ENCODE assay signal across 8 cellular contexts in genomic region chr4:141133146-141134006, GRCh38. TPM values are rescaled to one million over a fixed set of nuclear protein-coding genes. Genes with fewer than 3 reads are reported as not detected.
DNase-seq lines count a peak whose midpoint lies in the region; TF ChIP-seq lines count a peak whose summit lies in the region.

Gene RNF150, minus strand, starts transcription at chr4:141133469.

- H2AFZ ChIP-seq in SK-N-SH (ENCODE audit: low read depth) = peak within 1 kb of the TSS; percentile 79

- peaks cover 19% of the 10 kb centered on the region for H4K20me1 ChIP-seq in SK-N-SH (ENCODE audit: insufficient read depth)

- peaks cover 6 to 27% (median 10%) of the 10 kb centered on the region in 3 donors for H3K27me3 Mint-ChIP-seq in immature natural killer cell (ENCODE audit: low read depth in 3 of 3)

- H3K9me2 ChIP-seq in SK-N-SH = no peaks in the 10 kb centered on the region

- H3K27ac ChIP-seq in SK-N-SH (ENCODE audit: low read depth in 2 of 2, low read length in 1 of 2) = peak within 1 kb of the TSS; percentile 53 to 95

- WGBS in SK-N-SH (ENCODE audit: low lambda C conversion rate) = 2% methylated on average over 11 of the region's 50 CpGs

- no peaks in the 10 kb centered on the region for H3K9me3 ChIP-seq in SK-N-SH

- peak within 1 kb of the TSS; percentile 83 for H3K9ac ChIP-seq in SK-N-SH

- peaks cover 8% of the 10 kb centered on the region in 2 donors for H3K4me1 Mint-ChIP-seq in immature natural killer cell

- H3K4me3 Mint-ChIP-seq in immature natural killer cell = peak within 1 kb of the TSS; percentile 69 to 81 (median 76)

- H3K4me1 ChIP-seq in SK-N-SH (ENCODE audit: control insufficient read depth in 1 of 2, insufficient read depth in 2 of 2, low read depth in 1 of 2, low read length in 1 of 2) = peaks cover 0 to 16% of the 10 kb centered on the region in 2 experiments; a peak in 2 of 4 replicates

- no peaks in the 10 kb centered on the region for H3K27me3 ChIP-seq in SK-N-SH (ENCODE audit: insufficient read depth)

- H3K27ac Mint-ChIP-seq in immature natural killer cell = no peak within 1 kb of the TSS

- no peaks in the 10 kb centered on the region for H3K36me3 ChIP-seq in SK-N-SH (replicated peaks in 1 of 2; ENCODE audit: control insufficient read depth in 1 of 2, insufficient read depth in 2 of 2, low read length in 1 of 2)

- H3K4me2 ChIP-seq in SK-N-SH = peak within 1 kb of the TSS; percentile 84

- H3F3A ChIP-seq in SK-N-SH (replicated peaks; ENCODE audit: insufficient read depth) = no peaks in the 10 kb centered on the region

- H3K9me3 Mint-ChIP-seq in immature natural killer cell = peaks cover 0 to 4% (median 0%) of the 10 kb centered on the region in 6 donors

- CTCF ChIA-PET in SK-N-SH (lab: Yijun Ruan, JAX) = interaction anchor here (0.6 to 9.1 kb wide), 74 partner anchors 10 to 784 kb away, joined by 3 to 217 read pairs (median 5); partner anchors contain the start of genes CLGN and ELMOD2

- H3K79me2 ChIP-seq in SK-N-SH (ENCODE audit: insufficient read depth) = peaks cover 42% of the 10 kb centered on the region

- peaks cover 0 to 4% (median 0%) of the 10 kb centered on the region in 3 donors for H3K36me3 Mint-ChIP-seq in immature natural killer cell

- TF ChIP-seq RAD21 in SK-N-SH (IDR thresholded peaks at IDR 0.05; ENCODE audit: low read length) = peak; percentile 98

- H3K4me3 ChIP-seq in GM08714 (ENCODE audit: low read length) (peak within 1 kb of the TSS; percentile 52; the same call in 1 of the 2 replicates), HFF-Myc (replicated peaks; ENCODE audit: low read depth, low read length) (peak within 1 kb of the TSS; percentile 85), SK-N-SH (ENCODE audit: low read depth in 2 of 2, low read length in 1 of 2) (peak within 1 kb of the TSS; percentile 80 to 97), skeletal muscle cell (ENCODE audit: low read depth, low read length) (peak within 1 kb of the TSS; percentile 80)

- POLR2A ChIA-PET in SK-N-SH (lab: Yijun Ruan, JAX) = interaction anchor here (0.6 to 4.5 kb wide), 16 partner anchors 22 to 505 kb away, joined by 3 to 41 read pairs (median 6); partner anchors contain the start of gene TBC1D9

- peak; percentile 79 for TF ChIP-seq CTCF in HFF-Myc (IDR thresholded peaks at IDR 0.05; ENCODE audit: low read depth, low read length, missing control alignments)
- peak; percentile 91 for TF ChIP-seq CTCF in SK-N-SH (IDR thresholded peaks at IDR 0.05)

- TF ChIP-seq EP300 in SK-N-SH (IDR thresholded peaks at IDR 0.05; ENCODE audit: borderline replicate concordance in 1 of 2, low read depth in 1 of 2, low read length in 1 of 2) = 0 out of 4 replicates have a peak, but pooled peaks of 1 of the 2 experiments have one; percentile 16

- DNase-seq in HFF-Myc (ENCODE audit: extremely low read depth, low read depth) (peak; percentile 90), NCI-H1048 (lab: John Stamatoyannopoulos, UW) (peak; percentile 76), SK-N-SH (peak; percentile 87), cerebellar cortex (ENCODE audit: low spot score) (peak; percentile 97), immature natural killer cell (peak in 1 of 3 donors; percentile 2), skeletal muscle cell (ENCODE audit: low read depth) (peak; percentile 79), GOT3 (lab: John Stamatoyannopoulos, UW) (no peak)

TF ChIP-seq in SK-N-SH, 30 proteins besides CTCF, POLR2A, EP300 and RAD21 (continues in another document):
- peak; percentile 72 for TF ChIP-seq GABPA (IDR thresholded peaks at IDR 0.05; ENCODE audit: low read depth)
- TF ChIP-seq JUND (IDR thresholded peaks at IDR 0.05) = no peak
- TF ChIP-seq RFX5 (IDR thresholded peaks at IDR 0.05; ENCODE audit: low read length) = no peak; the same call in 1 of the 2 replicates
- no peak for TF ChIP-seq TEAD4 (IDR thresholded peaks at IDR 0.05; ENCODE audit: borderline replicate concordance, insufficient read depth)
- peak; percentile 58; the same call in 1 of the 2 replicates for TF ChIP-seq MAX (IDR thresholded peaks at IDR 0.05; ENCODE audit: low read depth)
- peak; percentile 93 for TF ChIP-seq SMC3 (IDR thresholded peaks at IDR 0.05; ENCODE audit: low read depth, low read length)
- no peak for TF ChIP-seq TCF12 (IDR thresholded peaks at IDR 0.05)
- no peak for TF ChIP-seq FOXM1 (IDR thresholded peaks at IDR 0.05; ENCODE audit: low read depth)
- peak; percentile 44; the same call in 1 of the 2 replicates for TF ChIP-seq MXI1 (IDR thresholded peaks at IDR 0.05; ENCODE audit: low read depth, low read length)
- no peak for TF ChIP-seq PBX3 (IDR thresholded peaks at IDR 0.05)
- no peak for TF ChIP-seq MEF2A (IDR thresholded peaks at IDR 0.05; ENCODE audit: borderline replicate concordance, low read depth)
- TF ChIP-seq TAF1 (IDR thresholded peaks at IDR 0.05; ENCODE audit: borderline replicate concordance, low read depth, low read length) = peak; percentile 77; the same call in 1 of the 2 replicates
- TF ChIP-seq ELF1 (IDR thresholded peaks at IDR 0.05) = no peak
- TF ChIP-seq FOSL2 (IDR thresholded peaks at IDR 0.05; ENCODE audit: borderline replicate concordance, low read depth) = no peak
- TF ChIP-seq FOXJ3 (CRISPR knock-in tag; IDR thresholded peaks at IDR 0.05) = peak; percentile 60; the same call in 1 of the 2 replicates
- TF ChIP-seq ZBTB33 (IDR thresholded peaks at IDR 0.05; ENCODE audit: borderline replicate concordance, low read depth) = peak; percentile 73
- no peak for TF ChIP-seq REST (IDR thresholded peaks at IDR 0.05; ENCODE audit: low read depth, low read length)
- TF ChIP-seq POLR2AphosphoS5 (IDR thresholded peaks at IDR 0.05; ENCODE audit: low read depth, low read length) = peak; percentile 51
- no peak for TF ChIP-seq USF2 (IDR thresholded peaks at IDR 0.05; ENCODE audit: borderline replicate concordance, low read depth, low read length)
- no peak; the same call in 1 of the 2 replicates for TF ChIP-seq GATA2 (CRISPR knock-in tag; IDR thresholded peaks at IDR 0.05)

RNA-seq across cellular contexts. Expression of gene RNF150, which starts in this region (rescaled TPM):
- 5.8 and 8.8 TPM in 2 replicates for polyA plus RNA-seq in SK-N-SH (2012; rRNA removed)
- polyA plus RNA-seq in SK-N-SH (2012; cell fraction: cytosol; rRNA removed) = 7.7 and 8.0 TPM in 2 replicates
- 17.7 and 23.3 TPM in 2 replicates for polyA plus RNA-seq in SK-N-SH (2012; cell fraction: nucleus; rRNA removed)
- polyA plus RNA-seq in immature natural killer cell = not detected
